1 cellular context compared by ENCODE assay signal in the genomic region with DNA sequence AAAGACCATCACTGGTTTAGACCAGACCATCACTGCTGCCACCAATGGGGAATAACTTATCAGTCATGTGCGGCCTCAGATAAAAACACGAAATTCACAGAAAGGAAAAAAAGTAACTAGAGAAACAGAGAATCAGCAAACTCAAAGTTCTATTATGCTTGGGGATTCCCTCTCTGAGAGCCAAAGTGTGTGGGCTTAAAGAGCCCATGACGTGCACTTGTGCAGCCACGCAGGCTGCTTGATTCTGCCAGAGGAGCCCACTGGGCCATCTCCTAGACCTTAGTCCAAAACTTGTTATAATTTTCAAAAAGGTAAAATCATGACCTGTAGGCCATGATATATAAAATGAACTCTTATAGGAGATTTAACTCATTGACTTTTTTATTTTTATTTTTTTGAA.
TF ChIP-seq lines count a peak whose summit lies in the region.

No MANE protein-coding gene starts in this region.

TF ChIP-seq in K562, 482 proteins besides CTCF, POLR2A, EP300 and RAD21:
- TF ChIP-seq, protein P1, sequence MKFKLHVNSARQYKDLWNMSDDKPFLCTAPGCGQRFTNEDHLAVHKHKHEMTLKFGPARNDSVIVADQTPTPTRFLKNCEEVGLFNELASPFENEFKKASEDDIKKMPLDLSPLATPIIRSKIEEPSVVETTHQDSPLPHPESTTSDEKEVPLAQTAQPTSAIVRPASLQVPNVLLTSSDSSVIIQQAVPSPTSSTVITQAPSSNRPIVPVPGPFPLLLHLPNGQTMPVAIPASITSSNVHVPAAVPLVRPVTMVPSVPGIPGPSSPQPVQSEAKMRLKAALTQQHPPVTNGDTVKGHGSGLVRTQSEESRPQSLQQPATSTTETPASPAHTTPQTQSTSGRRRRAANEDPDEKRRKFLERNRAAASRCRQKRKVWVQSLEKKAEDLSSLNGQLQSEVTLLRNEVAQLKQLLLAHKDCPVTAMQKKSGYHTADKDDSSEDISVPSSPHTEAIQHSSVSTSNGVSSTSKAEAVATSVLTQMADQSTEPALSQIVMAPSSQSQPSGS (CRISPR knock-in tag; IDR thresholded peaks at IDR 0.05), result no peak
- TF ChIP-seq SUPT5H (IDR thresholded peaks at IDR 0.05), result no peak
- no peak for TF ChIP-seq HLTF (IDR thresholded peaks at IDR 0.05)
- TF ChIP-seq ZNF224 (CRISPR knock-in tag; IDR thresholded peaks at IDR 0.05), result no peak
TF ChIP-seq in K562: peak in this region for 0.
